Comparison of ENCODE assay signal across 17 cellular contexts in the genomic region with DNA sequence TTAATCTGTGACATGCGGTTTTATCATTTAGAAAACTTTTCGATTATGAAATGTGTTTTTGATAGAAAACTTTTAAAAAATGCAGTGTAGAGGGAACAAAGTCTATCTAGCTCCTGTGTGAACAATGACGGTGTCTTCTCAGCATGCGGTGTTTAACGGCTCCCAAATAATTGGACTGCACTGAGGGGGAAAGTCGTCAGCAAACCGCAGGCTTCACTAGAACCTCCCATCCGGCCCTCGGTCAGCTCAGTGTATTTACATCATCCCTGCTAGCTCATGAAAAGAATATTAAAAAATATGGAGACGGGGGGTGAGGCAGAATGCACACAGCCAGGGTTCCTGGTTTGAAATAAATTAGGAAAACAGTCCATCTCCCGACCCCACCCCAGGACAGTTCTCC. TPM values are rescaled to one million over a fixed set of nuclear protein-coding genes. Genes with fewer than 3 reads are reported as not detected.
A peak's percentile ranks its signal among the peaks of the same experiment; 100 is the strongest.
DNase-seq lines count a peak whose midpoint lies in the region; ATAC-seq and TF ChIP-seq lines count a peak whose summit lies in the region.
"Had no signal": no experiment of that assay in that cellular context is flagged by ENCODE, and none has a peak within 500 bp of the region (broad histone marks: within the 10 kb centered on the region; RNA-seq: fewer than 3 reads in every experiment).

No MANE protein-coding gene starts in this region.

- no peak for TF ChIP-seq EP300 in transverse colon (IDR thresholded peaks at IDR 0.05; ENCODE audit: low read depth)

- H3K4me3 ChIP-seq in heart right ventricle (peak overlapping the region in 8 of 10 donors; percentile 14 to 67 (median 56)), right cardiac atrium (ENCODE audit: low read length) (peak overlapping the region; percentile 5), transverse colon (no peak overlapping the region)
- H3K4me3 ChIP-seq: GM12878, uterus had no signal

- DNase-seq in heart right ventricle (no peak), left ventricle myocardium superior (no peak), WTC11 (ENCODE audit: low spot score) (no peak), right cardiac atrium (no peak), transverse colon (no peak), GM10248 (ENCODE audit: extremely low spot score) (no peak), ureter (ENCODE audit: low spot score) (no peak)
- no peak for DNase-seq in stimulated activated CD4-positive, alpha-beta T cell treated with anti-CD3 and anti-CD28 coated beads, Interleukin-2, amount 100 ng/mL, for 48 hours
- DNase-seq: activated CD4-positive, CD25-positive, alpha-beta regulatory T cell treated with anti-CD3 and anti-CD28 coated beads, Interleukin-2, amount 50 U/mL, for 72 hours; AML-193; naive B cell; NCI-H146; stimulated activated CD4-positive, alpha-beta T cell treated with anti-CD3 and anti-CD28 coated beads, Interleukin-4, amount 100 ng/mL, for 4 hours; T-helper 1 cell had no signal

- H3K9me3 ChIP-seq in heart right ventricle (no peaks in the 10 kb centered on the region), right cardiac atrium (ENCODE audit: control insufficient read depth, low read length) (no peaks in the 10 kb centered on the region), transverse colon (no peaks in the 10 kb centered on the region)
- H3K9me3 ChIP-seq: uterus had no signal

- peak overlapping the region; percentile 38 to 93 (median 81) for H3K27ac ChIP-seq in heart right ventricle
- H3K27ac ChIP-seq in right cardiac atrium (ENCODE audit: low read length), result peak overlapping the region; percentile 43
- peak overlapping the region; percentile 20 to 57 (median 54) for H3K27ac ChIP-seq in transverse colon
- H3K27ac ChIP-seq: uterus had no signal

- H3K9me3 Mint-ChIP-seq in WTC11, result no peaks in the 10 kb centered on the region
- H3K9me3 Mint-ChIP-seq: activated naive CD4-positive, alpha-beta T cell treated with anti-CD3 and anti-CD28 coated beads, Interleukin-2, amount 50 U/mL, for 24 hours; naive B cell had no signal

- 39 to 60% methylated on average over 11 of the region's 11 CpGs for WGBS in heart right ventricle, 2 donors
- 59% methylated on average over 11 of the region's 11 CpGs for WGBS in right cardiac atrium
- WGBS in transverse colon (ENCODE audit: low coverage in 1 of 2), 2 donors, result 68 to 79% methylated on average over 10 to 11 of the region's 11 CpGs

- POLR2A ChIA-PET in WTC11 (lab: Charles Lee) (interaction anchor here (0.7 kb wide), 1 partner anchor 15 kb away, joined by 3 read pairs; no protein-coding TSS in a partner anchor), GM10248 (lab: Yijun Ruan, JAX) (no interaction called here)

- intact Hi-C loops in heart right ventricle (cut with DNase I), result loop anchor here in 2 of 10 donors (2.0 to 5.0 kb wide), 3 partner anchors 37 to 52 kb away; a partner anchor contains a TSS
- intact Hi-C loops in left ventricle myocardium superior (cut with micrococcal nuclease), result no loop called here
- intact Hi-C loops in right cardiac atrium (cut with DNase I), result loop anchor here in 2 of 4 donors (5.0 to 10.0 kb wide), 2 partner anchors 52 to 111 kb away; no protein-coding TSS in a partner anchor
- intact Hi-C loops in transverse colon (cut with DNase I; ENCODE audit: low total_unique reads), result no loop called here

- H3K36me3 ChIP-seq in heart right ventricle (peaks cover 0 to 58% (median 20%) of the 10 kb centered on the region in 9 donors), transverse colon (peaks cover 0 to 12% (median under 1%) of the 10 kb centered on the region in 4 donors)
- H3K36me3 ChIP-seq: uterus had no signal

- H3K27ac Mint-ChIP-seq in WTC11, result peak overlapping the region; percentile 80
- H3K27ac Mint-ChIP-seq: activated naive CD4-positive, alpha-beta T cell treated with anti-CD3 and anti-CD28 coated beads, Interleukin-2, amount 50 U/mL, for 24 hours had no signal

- no peak for ATAC-seq in heart right ventricle
- ATAC-seq in left ventricle myocardium superior, result no peak
- ATAC-seq in WTC11, result no peak
- no peak for ATAC-seq in right cardiac atrium
- ATAC-seq: GM12878 had no signal

- H3K36me3 Mint-ChIP-seq in WTC11, result peaks cover 37% of the 10 kb centered on the region

- H3K27me3 Mint-ChIP-seq in WTC11 (ENCODE audit: low read depth), result no peaks in the 10 kb centered on the region
- H3K27me3 Mint-ChIP-seq: activated naive CD4-positive, alpha-beta T cell treated with anti-CD3 and anti-CD28 coated beads, Interleukin-2, amount 50 U/mL, for 24 hours; naive B cell had no signal

- in situ Hi-C loops in transverse colon (cut with MboI; ENCODE audit: low pct_ligation_motif_present in 1 of 4, low pct_unique_long_range_greater_than_20kb in 1 of 4, low sequenced_read_pairs in 3 of 4), result no loop called here

- TF ChIP-seq CTCF in heart right ventricle (IDR thresholded peaks at IDR 0.05) (no peak), WTC11 (IDR thresholded peaks at IDR 0.05) (no peak), transverse colon (IDR thresholded peaks at IDR 0.05) (no peak), GM10248 (IDR thresholded peaks at IDR 0.05; ENCODE audit: control extremely low read depth, extremely low read depth, low read depth, missing control alignments) (no peak)

- H3K4me3 Mint-ChIP-seq in WTC11, result no peak overlapping the region
- H3K4me3 Mint-ChIP-seq: activated naive CD4-positive, alpha-beta T cell treated with anti-CD3 and anti-CD28 coated beads, Interleukin-2, amount 50 U/mL, for 24 hours had no signal

- CTCF ChIA-PET in WTC11 (lab: Charles Lee), result interaction anchor here (3.9 kb wide), 1 partner anchor 108 kb away, joined by 25 read pairs; no protein-coding TSS in a partner anchor
- CTCF ChIA-PET in GM10248 (lab: Yijun Ruan, JAX), result interaction anchor here (2.0 kb wide), 1 partner anchor 12 kb away, joined by 5 read pairs; no protein-coding TSS in a partner anchor

- H3K27me3 ChIP-seq in heart right ventricle, result no peaks in the 10 kb centered on the region
- H3K27me3 ChIP-seq in right cardiac atrium (ENCODE audit: control insufficient read depth, insufficient read depth), result no peaks in the 10 kb centered on the region
- no peaks in the 10 kb centered on the region for H3K27me3 ChIP-seq in transverse colon
- H3K27me3 ChIP-seq: uterus had no signal

- H3K4me1 Mint-ChIP-seq in WTC11, result no peaks in the 10 kb centered on the region
- H3K4me1 Mint-ChIP-seq: activated naive CD4-positive, alpha-beta T cell treated with anti-CD3 and anti-CD28 coated beads, Interleukin-2, amount 50 U/mL, for 24 hours had no signal

- H3K4me1 ChIP-seq in heart right ventricle (peaks cover 7 to 42% (median 12%) of the 10 kb centered on the region in 9 donors), right cardiac atrium (ENCODE audit: control insufficient read depth, insufficient read depth, low read length) (no peaks in the 10 kb centered on the region), transverse colon (peaks cover 0 to 9% (median 4%) of the 10 kb centered on the region in 4 donors)
- H3K4me1 ChIP-seq: uterus had no signal

- no peak for TF ChIP-seq POLR2A in transverse colon (IDR thresholded peaks at IDR 0.05)

TF ChIP-seq in WTC11, 78 proteins besides CTCF, POLR2A, EP300 and RAD21 (continues in another document):
- no peak for TF ChIP-seq IRF2 (CRISPR knock-in tag; IDR thresholded peaks at IDR 0.05; ENCODE audit: borderline replicate concordance, low read depth)
- TF ChIP-seq, protein P1, sequence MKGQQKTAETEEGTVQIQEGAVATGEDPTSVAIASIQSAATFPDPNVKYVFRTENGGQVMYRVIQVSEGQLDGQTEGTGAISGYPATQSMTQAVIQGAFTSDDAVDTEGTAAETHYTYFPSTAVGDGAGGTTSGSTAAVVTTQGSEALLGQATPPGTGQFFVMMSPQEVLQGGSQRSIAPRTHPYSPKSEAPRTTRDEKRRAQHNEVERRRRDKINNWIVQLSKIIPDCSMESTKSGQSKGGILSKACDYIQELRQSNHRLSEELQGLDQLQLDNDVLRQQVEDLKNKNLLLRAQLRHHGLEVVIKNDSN (CRISPR knock-in tag; IDR thresholded peaks at IDR 0.05), result no peak
- TF ChIP-seq, protein P2, sequence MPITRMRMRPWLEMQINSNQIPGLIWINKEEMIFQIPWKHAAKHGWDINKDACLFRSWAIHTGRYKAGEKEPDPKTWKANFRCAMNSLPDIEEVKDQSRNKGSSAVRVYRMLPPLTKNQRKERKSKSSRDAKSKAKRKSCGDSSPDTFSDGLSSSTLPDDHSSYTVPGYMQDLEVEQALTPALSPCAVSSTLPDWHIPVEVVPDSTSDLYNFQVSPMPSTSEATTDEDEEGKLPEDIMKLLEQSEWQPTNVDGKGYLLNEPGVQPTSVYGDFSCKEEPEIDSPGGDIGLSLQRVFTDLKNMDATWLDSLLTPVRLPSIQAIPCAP (CRISPR knock-in tag; IDR thresholded peaks at IDR 0.05), result no peak
- no peak for TF ChIP-seq TCF7 (CRISPR knock-in tag; IDR thresholded peaks at IDR 0.05; ENCODE audit: low read depth)

RNA-seq across cellular contexts. Expression of a gene that starts 0.7 kb away (rescaled TPM):
- 100 to 1,000 TPM; 381 to 939 (median 762) TPM for total RNA-seq in heart right ventricle
- 100 to 1,000 TPM; 163 to 192 TPM for polyA plus RNA-seq in heart right ventricle
- total RNA-seq in left ventricle myocardium superior, result 442 TPM
- 1.0 to 1.5 TPM (median 1.4 TPM) in 3 replicates for total RNA-seq in WTC11 (2021)
- total RNA-seq in right cardiac atrium, result 100 to 1,000 TPM; 320 to 446 (median 375) TPM
- polyA plus RNA-seq in right cardiac atrium, result 280 TPM
- 10 to 100 TPM in 1 of 4 donors, 1 to 10 TPM in 3; 4.1 to 10.2 (median 5.9) TPM for total RNA-seq in transverse colon
- total RNA-seq in ureter, result 4.2 TPM

RNA-seq across cellular contexts. Expression of a gene that starts 36.5 kb away (rescaled TPM):
- 100 to 1,000 TPM in 9 of 10 donors, 10 to 100 TPM in 1; 97.7 to 307 (median 225) TPM for total RNA-seq in heart right ventricle
- polyA plus RNA-seq in heart right ventricle, result 10 to 100 TPM; 40.9 to 73.3 TPM
- 242 TPM for total RNA-seq in left ventricle myocardium superior
- 34.0 to 42.5 TPM (median 36.0 TPM) in 3 replicates for total RNA-seq in WTC11 (2021)
- total RNA-seq in right cardiac atrium, result 100 to 1,000 TPM; 124 to 160 (median 142) TPM
- polyA plus RNA-seq in right cardiac atrium, result 91.6 TPM
- 10 to 100 TPM; 18.7 to 28.4 (median 20.2) TPM for total RNA-seq in transverse colon
- total RNA-seq in ureter, result 20.6 TPM

Comparison
In these comparisons a context has a peak if more than half of its experiments do, and no peak if none do; other contexts are left out.
1. H3K4me3 ChIP-seq: peak in heart right ventricle (8 of 10) and right cardiac atrium (single experiment); none in transverse colon (0 of 4).
2. RNA of a gene that starts 0.7 kb away (total RNA-seq): 381 to 939 TPM in heart right ventricle, 442 TPM in left ventricle myocardium superior (single experiment) and 320 to 446 TPM in right cardiac atrium; 4.1 to 10.2 TPM in transverse colon, 4.2 TPM in ureter (single experiment) and 1.0 to 1.5 TPM in WTC11; every median in the first group is over 10 times any median in the second.
3. Peak in every context shown above with its lines, with median percentiles within 50 percentile points of each other: H3K27ac ChIP-seq.